ENCODE assay signal across 14 cellular contexts in genomic region chr4:55742655-55743191, GRCh38.
DNase-seq lines count a peak whose midpoint lies in the region; ATAC-seq, FAIRE-seq and TF ChIP-seq lines count a peak whose summit lies in the region.
"Had no signal": no experiment of that assay in that cellular context is flagged by ENCODE, and none has a peak within 500 bp of the region (broad histone marks: within the 10 kb centered on the region; RNA-seq: fewer than 3 reads in every experiment).

No MANE protein-coding gene starts in this region.

- H3K36me3 ChIP-seq in H1 (ENCODE audit: control insufficient read depth in 2 of 4, insufficient read depth in 4 of 4, low read length in 3 of 4) (no peaks in the 10 kb centered on the region), left lung (no peaks in the 10 kb centered on the region)
- H3K36me3 ChIP-seq in CD8-positive, alpha-beta memory T cell (ENCODE audit: insufficient read depth, low read length) = no peaks in the 10 kb centered on the region

- H3K79me2 ChIP-seq in H1 (ENCODE audit: control insufficient read depth in 1 of 2, insufficient read depth in 2 of 2, low read length in 2 of 2) = no peaks in the 10 kb centered on the region

- H3K4me3 Mint-ChIP-seq in CD8-positive, alpha-beta memory T cell = no peak overlapping the region
- H3K4me3 Mint-ChIP-seq: activated CD8-positive, alpha-beta T cell treated with anti-CD3 and anti-CD28 coated beads for 36 hours; CD8-positive, alpha-beta T cell had no signal

- H2AFZ ChIP-seq in H1 (ENCODE audit: low read length) = peak overlapping the region; percentile 75; the same call in 1 of the 2 replicates

- no peak overlapping the region for H4K91ac ChIP-seq in H1 (replicated peaks; ENCODE audit: insufficient read length, low read length)

- POLR2A ChIA-PET in H1 (lab: Charles Lee; ENCODE audit: partially characterized antibody) = interaction anchor here (0.6 kb wide), 1 partner anchor 278 kb away, joined by 3 read pairs; no protein-coding TSS in a partner anchor
- POLR2A ChIA-PET in CD8-positive, alpha-beta memory T cell (lab: Charles Lee) = no interaction called here

- no peaks in the 10 kb centered on the region for H3K79me1 ChIP-seq in H1 (ENCODE audit: low read depth, low read length)

- H3K4me3 ChIP-seq in H1 (ENCODE audit: extremely low read depth in 1 of 4, insufficient read depth in 2 of 4, low read depth in 3 of 4, low read length in 4 of 4) (no peak overlapping the region), left lung (no peak overlapping the region)
- H3K4me3 ChIP-seq in CD8-positive, alpha-beta memory T cell (ENCODE audit: low read length) = no peak overlapping the region
- H3K4me3 ChIP-seq: psoas muscle had no signal

- no peak overlapping the region for H3K4ac ChIP-seq in H1 (replicated peaks; ENCODE audit: insufficient read length, low read depth, low read length)

- no peak overlapping the region for H3K14ac ChIP-seq in H1 (ENCODE audit: insufficient read length)

- no peaks in the 10 kb centered on the region for H3K4me1 ChIP-seq in H1 (replicated peaks in 1 of 4; ENCODE audit: control insufficient read depth in 3 of 4, insufficient read depth in 4 of 4, low read length in 3 of 4)
- no peaks in the 10 kb centered on the region for H3K4me1 ChIP-seq in left lung
- no peaks in the 10 kb centered on the region for H3K4me1 ChIP-seq in CD8-positive, alpha-beta memory T cell (ENCODE audit: insufficient read depth, low read length)
- H3K4me1 ChIP-seq: psoas muscle had no signal

- H3K27ac ChIP-seq in H1 (ENCODE audit: low read depth, low read length) = no peak overlapping the region
- no peak overlapping the region for H3K27ac ChIP-seq in left lung
- H3K27ac ChIP-seq in CD8-positive, alpha-beta memory T cell (ENCODE audit: low read depth, low read length) = no peak overlapping the region
- H3K27ac ChIP-seq: epithelial cell of prostate, psoas muscle had no signal

- CTCF ChIA-PET in H1 (lab: Charles Lee; ENCODE audit: partially characterized antibody) = interaction anchor here (0.6 to 1.4 kb wide), 4 partner anchors 8 to 397 kb away, joined by 3 to 7 read pairs (median 4); partner anchors contain the start of gene SRD5A3
- CTCF ChIA-PET in CD8-positive, alpha-beta memory T cell (lab: Charles Lee) = no interaction called here

- H3K4me1 Mint-ChIP-seq in CD8-positive, alpha-beta memory T cell = no peaks in the 10 kb centered on the region

- no peaks in the 10 kb centered on the region for H3K9me3 Mint-ChIP-seq in CD8-positive, alpha-beta memory T cell
- H3K9me3 Mint-ChIP-seq: activated CD8-positive, alpha-beta T cell treated with anti-CD3 and anti-CD28 coated beads for 36 hours; CD8-positive, alpha-beta T cell had no signal

- TF ChIP-seq EP300 in H1 (IDR thresholded peaks at IDR 0.05; ENCODE audit: borderline replicate concordance in 1 of 2, low read depth in 2 of 2, low read length in 2 of 2) = no peak

- no peak overlapping the region for H2BK120ac ChIP-seq in H1 (replicated peaks; ENCODE audit: low read depth, low read length)

- intact Hi-C loops in left lung (cut with DNase I) = no loop called here

- H3K27me3 ChIP-seq in H1 (replicated peaks in 1 of 4; ENCODE audit: control insufficient read depth in 3 of 4, extremely low read depth in 1 of 4, insufficient read depth in 3 of 4, low read length in 3 of 4) = no peaks in the 10 kb centered on the region
- no peaks in the 10 kb centered on the region for H3K27me3 ChIP-seq in left lung
- H3K27me3 ChIP-seq in CD8-positive, alpha-beta memory T cell (ENCODE audit: insufficient read depth, low read length, poor library complexity, severe bottlenecking) = no peaks in the 10 kb centered on the region

- no peak for TF ChIP-seq RAD21 in H1 (IDR thresholded peaks at IDR 0.05 in 1 of 2, conservative IDR thresholded peaks at IDR 0.05 in 1 of 2; ENCODE audit: low read depth in 2 of 2, low read length in 2 of 2)

- TF ChIP-seq POLR2A in H1 (IDR thresholded peaks at IDR 0.05; ENCODE audit: control extremely low read depth in 1 of 2, low read depth in 2 of 2, low read length in 2 of 2) = no peak

- H2BK5ac ChIP-seq in H1 (ENCODE audit: low read depth, low read length) = no peak overlapping the region

- H3K56ac ChIP-seq in H1 (replicated peaks; ENCODE audit: insufficient read length, low read depth, low read length) = no peak overlapping the region

- no peaks in the 10 kb centered on the region for H3K23me2 ChIP-seq in H1 (ENCODE audit: low read depth, low read length)

- no peaks in the 10 kb centered on the region for H3K36me3 Mint-ChIP-seq in CD8-positive, alpha-beta memory T cell
- H3K36me3 Mint-ChIP-seq: CD8-positive, alpha-beta T cell had no signal

- H3K18ac ChIP-seq in H1 (ENCODE audit: extremely low read depth, low read length) = no peak overlapping the region

- no peaks in the 10 kb centered on the region for H4K20me1 ChIP-seq in H1 (replicated peaks in 1 of 2; ENCODE audit: control insufficient read depth in 1 of 2, insufficient read depth in 2 of 2, low read length in 2 of 2)

- WGBS in H1 (ENCODE audit: extremely low coverage in 1 of 2, insufficient coverage in 1 of 2, insufficient read length in 1 of 2, insufficient replicate concordance in 2 of 2, low coverage in 1 of 2, low lambda C conversion rate in 2 of 2, missing lambda C conversion rate in 1 of 2), 2 experiments = 76% methylated on average over 5 of the region's 5 CpGs; no CpG with 5 or more reads in 1 of the 2 experiments

- no peak overlapping the region for H2BK12ac ChIP-seq in H1 (ENCODE audit: low read depth, low read length)

- no peak overlapping the region for H2AK5ac ChIP-seq in H1 (ENCODE audit: low read depth, low read length)

- 0 out of 2 replicates have a peak overlapping the region, but pooled peaks have one; percentile 48 for H4K8ac ChIP-seq in H1 (ENCODE audit: extremely low read depth, insufficient read depth, low read length)

- no peak overlapping the region for H2BK20ac ChIP-seq in H1 (ENCODE audit: low read length)

- H3K27me3 Mint-ChIP-seq in CD8-positive, alpha-beta memory T cell = peaks cover 7 to 36% of the 10 kb centered on the region in 2 donors

- no peak overlapping the region for H3K27ac Mint-ChIP-seq in CD8-positive, alpha-beta memory T cell
- H3K27ac Mint-ChIP-seq: activated CD8-positive, alpha-beta T cell treated with anti-CD3 and anti-CD28 coated beads for 36 hours; CD8-positive, alpha-beta T cell had no signal

- no peak overlapping the region for H2BK15ac ChIP-seq in H1 (ENCODE audit: low read length)

- no peak overlapping the region for H3K23ac ChIP-seq in H1 (ENCODE audit: insufficient read length)

- no peak for TF ChIP-seq CTCF in H1 (IDR thresholded peaks at IDR 0.05; ENCODE audit: control extremely low read depth in 1 of 3, insufficient read depth in 1 of 3, low read depth in 1 of 3, low read length in 3 of 3)
- no peak for TF ChIP-seq CTCF in left lung (IDR thresholded peaks at IDR 0.05)

- H3K9ac ChIP-seq in H1 (replicated peaks in 1 of 4; ENCODE audit: extremely low read depth in 1 of 4, low read depth in 3 of 4, low read length in 3 of 4) = no peak overlapping the region

- peak; percentile 25 for DNase-seq in EL
- DNase-seq in OCI-M1 (lab: John Stamatoyannopoulos, UW) = peak; percentile 68
- no peak for DNase-seq in H1 (ENCODE audit: low read depth in 1 of 2, low spot score in 2 of 2)
- peak; percentile 58 for DNase-seq in non-pigmented ciliary epithelial cell (ENCODE audit: low read depth)
- DNase-seq in putamen (ENCODE audit: low spot score) = no peak
- DNase-seq in left lung = no peak
- DNase-seq in CD8-positive, alpha-beta memory T cell = no peak
- DNase-seq: activated CD8-positive, alpha-beta T cell treated with anti-CD3 and anti-CD28 coated beads for 36 hours; activated gamma-delta T cell; CD8-positive, alpha-beta T cell; KBM-7; NCI-H1930; psoas muscle had no signal

- H3K9me3 ChIP-seq in H1 (ENCODE audit: insufficient read depth in 2 of 2, low read depth in 1 of 2, low read length in 1 of 2) = no peaks in the 10 kb centered on the region
- no peaks in the 10 kb centered on the region for H3K9me3 ChIP-seq in left lung
- H3K9me3 ChIP-seq in CD8-positive, alpha-beta memory T cell (ENCODE audit: low read length) = no peaks in the 10 kb centered on the region
- H3K9me3 ChIP-seq: psoas muscle had no signal

- FAIRE-seq in H1 (lab: Jason Lieb, UNC) = no peak

- H4K5ac ChIP-seq in H1 (ENCODE audit: insufficient read length, low read depth, low read length) = no peak overlapping the region

- no peak overlapping the region for H3K4me2 ChIP-seq in H1 (ENCODE audit: insufficient read depth in 1 of 2, low read depth in 2 of 2, low read length in 2 of 2)

- no peak for ATAC-seq in left lung
- ATAC-seq: activated CD8-positive, alpha-beta T cell treated with anti-CD3 and anti-CD28 coated beads for 36 hours; CD8-positive, alpha-beta T cell; psoas muscle had no signal

TF ChIP-seq in H1, 55 proteins besides CTCF, POLR2A, EP300 and RAD21:
- TF ChIP-seq JUND (IDR thresholded peaks at IDR 0.05; ENCODE audit: low read length) = no peak
- no peak for TF ChIP-seq ASH2L (IDR thresholded peaks at IDR 0.05; ENCODE audit: low read length)
- TF ChIP-seq GABPA (IDR thresholded peaks at IDR 0.05; ENCODE audit: borderline replicate concordance, insufficient read depth, low read length) = no peak
- no peak for TF ChIP-seq PHF8 (conservative IDR thresholded peaks at IDR 0.05; ENCODE audit: low read depth, low read length)
- no peak for TF ChIP-seq BCL11A (IDR thresholded peaks at IDR 0.05; ENCODE audit: low read depth in 2 of 2, low read length in 2 of 2)
- no peak for TF ChIP-seq POU5F1 (IDR thresholded peaks at IDR 0.05; ENCODE audit: low read depth, low read length)
- TF ChIP-seq FOSL1 (IDR thresholded peaks at IDR 0.05; ENCODE audit: insufficient read depth, low read depth, low read length) = no peak
- no peak for TF ChIP-seq NANOG (IDR thresholded peaks at IDR 0.05; ENCODE audit: insufficient read depth, low read depth, low read length, poor library complexity, severe bottlenecking)
- TF ChIP-seq HDAC6 (IDR thresholded peaks at IDR 0.05; ENCODE audit: low read depth, low read length) = no peak
- TF ChIP-seq EGR1 (IDR thresholded peaks at IDR 0.05; ENCODE audit: borderline replicate concordance, low read depth, low read length) = no peak
- TF ChIP-seq RXRA (IDR thresholded peaks at IDR 0.05; ENCODE audit: insufficient read depth, low read depth, low read length) = no peak
- no peak for TF ChIP-seq YY1 (IDR thresholded peaks at IDR 0.05; ENCODE audit: low read depth, low read length)
- TF ChIP-seq CTBP2 (IDR thresholded peaks at IDR 0.05; ENCODE audit: borderline replicate concordance, insufficient read depth, insufficient read length, low read length) = no peak
- no peak for TF ChIP-seq KDM4A (IDR thresholded peaks at IDR 0.05; ENCODE audit: low read depth, low read length, severe bottlenecking)
- TF ChIP-seq SP4 (IDR thresholded peaks at IDR 0.05; ENCODE audit: low read length) = no peak
- TF ChIP-seq SAP30 (IDR thresholded peaks at IDR 0.05; ENCODE audit: insufficient read depth, insufficient replicate concordance, low read length) = no peak
- TF ChIP-seq SUZ12 (IDR thresholded peaks at IDR 0.05; ENCODE audit: low read length) = no peak
- no peak for TF ChIP-seq CREB1 (IDR thresholded peaks at IDR 0.05)

Comparison
In these comparisons a context has a peak if more than half of its experiments do, and no peak if none do; other contexts are left out.
1. DNase-seq: peak in EL (single experiment), OCI-M1 (single experiment) and non-pigmented ciliary epithelial cell (single experiment); none in H1 (0 of 2), putamen (single experiment), left lung (0 of 2) and CD8-positive, alpha-beta memory T cell (0 of 5).